1 cellular context compared by ENCODE assay signal in genomic region chr11:118911880-118912741, GRCh38.
A peak's percentile ranks its signal among the peaks of the same experiment; 100 is the strongest.
TF ChIP-seq lines count a peak whose summit lies in the region.

No MANE protein-coding gene starts in this region.

TF ChIP-seq in HepG2, 621 proteins besides CTCF, POLR2A, EP300 and RAD21 (continued from another document and continues in another):
- TF ChIP-seq PHB2 (IDR thresholded peaks at IDR 0.05; ENCODE audit: partially characterized antibody) = no peak
- TF ChIP-seq, protein P1, sequence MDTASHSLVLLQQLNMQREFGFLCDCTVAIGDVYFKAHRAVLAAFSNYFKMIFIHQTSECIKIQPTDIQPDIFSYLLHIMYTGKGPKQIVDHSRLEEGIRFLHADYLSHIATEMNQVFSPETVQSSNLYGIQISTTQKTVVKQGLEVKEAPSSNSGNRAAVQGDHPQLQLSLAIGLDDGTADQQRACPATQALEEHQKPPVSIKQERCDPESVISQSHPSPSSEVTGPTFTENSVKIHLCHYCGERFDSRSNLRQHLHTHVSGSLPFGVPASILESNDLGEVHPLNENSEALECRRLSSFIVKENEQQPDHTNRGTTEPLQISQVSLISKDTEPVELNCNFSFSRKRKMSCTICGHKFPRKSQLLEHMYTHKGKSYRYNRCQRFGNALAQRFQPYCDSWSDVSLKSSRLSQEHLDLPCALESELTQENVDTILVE (CRISPR knock-in tag; IDR thresholded peaks at IDR 0.05) = no peak
- TF ChIP-seq, protein P2, sequence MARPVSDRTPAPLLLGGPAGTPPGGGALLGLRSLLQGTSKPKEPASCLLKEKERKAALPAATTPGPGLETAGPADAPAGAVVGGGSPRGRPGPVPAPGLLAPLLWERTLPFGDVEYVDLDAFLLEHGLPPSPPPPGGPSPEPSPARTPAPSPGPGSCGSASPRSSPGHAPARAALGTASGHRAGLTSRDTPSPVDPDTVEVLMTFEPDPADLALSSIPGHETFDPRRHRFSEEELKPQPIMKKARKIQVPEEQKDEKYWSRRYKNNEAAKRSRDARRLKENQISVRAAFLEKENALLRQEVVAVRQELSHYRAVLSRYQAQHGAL (CRISPR knock-in tag; IDR thresholded peaks at IDR 0.05; ENCODE audit: not compliant biosample characterization) = no peak
- no peak for TF ChIP-seq FOXK2 (IDR thresholded peaks at IDR 0.05)
- no peak; the same call in 1 of the 2 replicates for TF ChIP-seq SOX5 (CRISPR knock-in tag; IDR thresholded peaks at IDR 0.05; ENCODE audit: borderline replicate concordance)
- no peak for TF ChIP-seq NFRKB (IDR thresholded peaks at IDR 0.05)
- TF ChIP-seq FOXA1 (IDR thresholded peaks at IDR 0.05) = no peak
- peak; percentile 36; the same call in 1 of the 2 replicates for TF ChIP-seq FOXA1 (CRISPR knock-in tag; IDR thresholded peaks at IDR 0.05)
- no peak for TF ChIP-seq MBNL3 (CRISPR knock-in tag; conservative IDR thresholded peaks at IDR 0.05)
- TF ChIP-seq, protein P3, sequence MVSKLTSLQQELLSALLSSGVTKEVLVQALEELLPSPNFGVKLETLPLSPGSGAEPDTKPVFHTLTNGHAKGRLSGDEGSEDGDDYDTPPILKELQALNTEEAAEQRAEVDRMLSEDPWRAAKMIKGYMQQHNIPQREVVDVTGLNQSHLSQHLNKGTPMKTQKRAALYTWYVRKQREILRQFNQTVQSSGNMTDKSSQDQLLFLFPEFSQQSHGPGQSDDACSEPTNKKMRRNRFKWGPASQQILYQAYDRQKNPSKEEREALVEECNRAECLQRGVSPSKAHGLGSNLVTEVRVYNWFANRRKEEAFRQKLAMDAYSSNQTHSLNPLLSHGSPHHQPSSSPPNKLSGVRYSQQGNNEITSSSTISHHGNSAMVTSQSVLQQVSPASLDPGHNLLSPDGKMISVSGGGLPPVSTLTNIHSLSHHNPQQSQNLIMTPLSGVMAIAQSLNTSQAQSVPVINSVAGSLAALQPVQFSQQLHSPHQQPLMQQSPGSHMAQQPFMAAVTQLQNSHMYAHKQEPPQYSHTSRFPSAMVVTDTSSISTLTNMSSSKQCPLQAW (CRISPR knock-in tag; IDR thresholded peaks at IDR 0.05) = 0 out of 2 replicates have a peak, but pooled peaks have one; percentile 31
- TF ChIP-seq SAP130 (CRISPR knock-in tag; IDR thresholded peaks at IDR 0.05; ENCODE audit: low read depth) = peak; percentile 58
- TF ChIP-seq HIC2 (CRISPR knock-in tag; IDR thresholded peaks at IDR 0.05; ENCODE audit: low read depth) = no peak
- TF ChIP-seq HIVEP1 (CRISPR knock-in tag; IDR thresholded peaks at IDR 0.05) = 0 out of 2 replicates have a peak, but pooled peaks have one; percentile 1
- TF ChIP-seq ZFX (CRISPR knock-in tag; IDR thresholded peaks at IDR 0.05; ENCODE audit: low read depth) = no peak; the same call in 1 of the 2 replicates
- TF ChIP-seq ZNF556 (CRISPR knock-in tag; IDR thresholded peaks at IDR 0.05; ENCODE audit: borderline replicate concordance) = no peak
- TF ChIP-seq MYNN (CRISPR knock-in tag; IDR thresholded peaks at IDR 0.05; ENCODE audit: low read depth) = no peak
- TF ChIP-seq, protein P4, sequence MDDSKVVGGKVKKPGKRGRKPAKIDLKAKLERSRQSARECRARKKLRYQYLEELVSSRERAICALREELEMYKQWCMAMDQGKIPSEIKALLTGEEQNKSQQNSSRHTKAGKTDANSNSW (CRISPR knock-in tag; IDR thresholded peaks at IDR 0.05; ENCODE audit: borderline replicate concordance) = peak; percentile 70; the same call in 1 of the 2 replicates
- TF ChIP-seq, protein P5, sequence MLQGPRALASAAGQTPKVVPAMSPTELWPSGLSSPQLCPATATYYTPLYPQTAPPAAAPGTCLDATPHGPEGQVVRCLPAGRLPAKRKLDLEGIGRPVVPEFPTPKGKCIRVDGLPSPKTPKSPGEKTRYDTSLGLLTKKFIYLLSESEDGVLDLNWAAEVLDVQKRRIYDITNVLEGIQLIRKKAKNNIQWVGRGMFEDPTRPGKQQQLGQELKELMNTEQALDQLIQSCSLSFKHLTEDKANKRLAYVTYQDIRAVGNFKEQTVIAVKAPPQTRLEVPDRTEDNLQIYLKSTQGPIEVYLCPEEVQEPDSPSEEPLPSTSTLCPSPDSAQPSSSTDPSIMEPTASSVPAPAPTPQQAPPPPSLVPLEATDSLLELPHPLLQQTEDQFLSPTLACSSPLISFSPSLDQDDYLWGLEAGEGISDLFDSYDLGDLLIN (CRISPR knock-in tag; IDR thresholded peaks at IDR 0.05; ENCODE audit: borderline replicate concordance) = no peak
- TF ChIP-seq KDM4B (CRISPR knock-in tag; IDR thresholded peaks at IDR 0.05) = 0 out of 2 replicates have a peak, but pooled peaks have one; percentile 6
- TF ChIP-seq RBM39 (IDR thresholded peaks at IDR 0.05; ENCODE audit: low read depth, low read length, poor library complexity, severe bottlenecking) = no peak
- TF ChIP-seq MTA3 (CRISPR knock-in tag; IDR thresholded peaks at IDR 0.05) = no peak
- no peak for TF ChIP-seq KDM5A (IDR thresholded peaks at IDR 0.05; ENCODE audit: borderline replicate concordance, low read length)
- TF ChIP-seq SNAPC5 (CRISPR knock-in tag; IDR thresholded peaks at IDR 0.05; ENCODE audit: borderline replicate concordance) = no peak
- peak; percentile 26 for TF ChIP-seq XRCC5 (optimal IDR thresholded peaks at IDR 0.05; ENCODE audit: low read length)
- TF ChIP-seq PPARG (CRISPR knock-in tag; conservative IDR thresholded peaks at IDR 0.05) = no peak
- TF ChIP-seq KDM1A (CRISPR knock-in tag; IDR thresholded peaks at IDR 0.05) = no peak
- no peak for TF ChIP-seq GZF1 (CRISPR knock-in tag; IDR thresholded peaks at IDR 0.05)
- no peak for TF ChIP-seq ZNF749 (CRISPR knock-in tag; IDR thresholded peaks at IDR 0.05; ENCODE audit: borderline replicate concordance)
- no peak for TF ChIP-seq CSRNP2 (CRISPR knock-in tag; conservative IDR thresholded peaks at IDR 0.05; ENCODE audit: low read depth)
- TF ChIP-seq, protein P6, sequence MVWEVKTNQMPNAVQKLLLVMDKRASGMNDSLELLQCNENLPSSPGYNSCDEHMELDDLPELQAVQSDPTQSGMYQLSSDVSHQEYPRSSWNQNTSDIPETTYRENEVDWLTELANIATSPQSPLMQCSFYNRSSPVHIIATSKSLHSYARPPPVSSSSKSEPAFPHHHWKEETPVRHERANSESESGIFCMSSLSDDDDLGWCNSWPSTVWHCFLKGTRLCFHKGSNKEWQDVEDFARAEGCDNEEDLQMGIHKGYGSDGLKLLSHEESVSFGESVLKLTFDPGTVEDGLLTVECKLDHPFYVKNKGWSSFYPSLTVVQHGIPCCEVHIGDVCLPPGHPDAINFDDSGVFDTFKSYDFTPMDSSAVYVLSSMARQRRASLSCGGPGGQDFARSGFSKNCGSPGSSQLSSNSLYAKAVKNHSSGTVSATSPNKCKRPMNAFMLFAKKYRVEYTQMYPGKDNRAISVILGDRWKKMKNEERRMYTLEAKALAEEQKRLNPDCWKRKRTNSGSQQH (CRISPR knock-in tag; IDR thresholded peaks at IDR 0.05; ENCODE audit: low read depth) = no peak
- TF ChIP-seq RAD51 (IDR thresholded peaks at IDR 0.05; ENCODE audit: borderline replicate concordance) = no peak
- no peak for TF ChIP-seq MATR3 (CRISPR knock-in tag; IDR thresholded peaks at IDR 0.05)
- no peak for TF ChIP-seq PHF8 (CRISPR knock-in tag; IDR thresholded peaks at IDR 0.05)
- TF ChIP-seq, protein P7, sequence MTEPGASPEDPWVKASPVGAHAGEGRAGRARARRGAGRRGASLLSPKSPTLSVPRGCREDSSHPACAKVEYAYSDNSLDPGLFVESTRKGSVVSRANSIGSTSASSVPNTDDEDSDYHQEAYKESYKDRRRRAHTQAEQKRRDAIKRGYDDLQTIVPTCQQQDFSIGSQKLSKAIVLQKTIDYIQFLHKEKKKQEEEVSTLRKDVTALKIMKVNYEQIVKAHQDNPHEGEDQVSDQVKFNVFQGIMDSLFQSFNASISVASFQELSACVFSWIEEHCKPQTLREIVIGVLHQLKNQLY (CRISPR knock-in tag; IDR thresholded peaks at IDR 0.05) = no peak
- no peak; the same call in 1 of the 2 replicates for TF ChIP-seq KDM2A (CRISPR knock-in tag; IDR thresholded peaks at IDR 0.05; ENCODE audit: borderline replicate concordance, low read depth)
- peak; percentile 43; the same call in 1 of the 2 replicates for TF ChIP-seq RCOR2 (CRISPR knock-in tag; IDR thresholded peaks at IDR 0.05)
- no peak for TF ChIP-seq ZNF451 (CRISPR knock-in tag; IDR thresholded peaks at IDR 0.05)
- no peak for TF ChIP-seq ZNF646 (CRISPR knock-in tag; IDR thresholded peaks at IDR 0.05)
- no peak for TF ChIP-seq SP1 (IDR thresholded peaks at IDR 0.05)
- peak; percentile 60; the same call in 1 of the 2 replicates for TF ChIP-seq SP1 (CRISPR knock-in tag; IDR thresholded peaks at IDR 0.05)
- peak; percentile 50; the same call in 1 of the 2 replicates for TF ChIP-seq ZNF891 (CRISPR knock-in tag; IDR thresholded peaks at IDR 0.05)
- no peak for TF ChIP-seq ZNF274 (CRISPR knock-in tag; IDR thresholded peaks at IDR 0.05)
- TF ChIP-seq, protein P8, sequence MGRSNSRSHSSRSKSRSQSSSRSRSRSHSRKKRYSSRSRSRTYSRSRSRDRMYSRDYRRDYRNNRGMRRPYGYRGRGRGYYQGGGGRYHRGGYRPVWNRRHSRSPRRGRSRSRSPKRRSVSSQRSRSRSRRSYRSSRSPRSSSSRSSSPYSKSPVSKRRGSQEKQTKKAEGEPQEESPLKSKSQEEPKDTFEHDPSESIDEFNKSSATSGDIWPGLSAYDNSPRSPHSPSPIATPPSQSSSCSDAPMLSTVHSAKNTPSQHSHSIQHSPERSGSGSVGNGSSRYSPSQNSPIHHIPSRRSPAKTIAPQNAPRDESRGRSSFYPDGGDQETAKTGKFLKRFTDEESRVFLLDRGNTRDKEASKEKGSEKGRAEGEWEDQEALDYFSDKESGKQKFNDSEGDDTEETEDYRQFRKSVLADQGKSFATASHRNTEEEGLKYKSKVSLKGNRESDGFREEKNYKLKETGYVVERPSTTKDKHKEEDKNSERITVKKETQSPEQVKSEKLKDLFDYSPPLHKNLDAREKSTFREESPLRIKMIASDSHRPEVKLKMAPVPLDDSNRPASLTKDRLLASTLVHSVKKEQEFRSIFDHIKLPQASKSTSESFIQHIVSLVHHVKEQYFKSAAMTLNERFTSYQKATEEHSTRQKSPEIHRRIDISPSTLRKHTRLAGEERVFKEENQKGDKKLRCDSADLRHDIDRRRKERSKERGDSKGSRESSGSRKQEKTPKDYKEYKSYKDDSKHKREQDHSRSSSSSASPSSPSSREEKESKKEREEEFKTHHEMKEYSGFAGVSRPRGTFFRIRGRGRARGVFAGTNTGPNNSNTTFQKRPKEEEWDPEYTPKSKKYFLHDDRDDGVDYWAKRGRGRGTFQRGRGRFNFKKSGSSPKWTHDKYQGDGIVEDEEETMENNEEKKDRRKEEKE (IDR thresholded peaks at IDR 0.05) = no peak
